In the genomic region with DNA sequence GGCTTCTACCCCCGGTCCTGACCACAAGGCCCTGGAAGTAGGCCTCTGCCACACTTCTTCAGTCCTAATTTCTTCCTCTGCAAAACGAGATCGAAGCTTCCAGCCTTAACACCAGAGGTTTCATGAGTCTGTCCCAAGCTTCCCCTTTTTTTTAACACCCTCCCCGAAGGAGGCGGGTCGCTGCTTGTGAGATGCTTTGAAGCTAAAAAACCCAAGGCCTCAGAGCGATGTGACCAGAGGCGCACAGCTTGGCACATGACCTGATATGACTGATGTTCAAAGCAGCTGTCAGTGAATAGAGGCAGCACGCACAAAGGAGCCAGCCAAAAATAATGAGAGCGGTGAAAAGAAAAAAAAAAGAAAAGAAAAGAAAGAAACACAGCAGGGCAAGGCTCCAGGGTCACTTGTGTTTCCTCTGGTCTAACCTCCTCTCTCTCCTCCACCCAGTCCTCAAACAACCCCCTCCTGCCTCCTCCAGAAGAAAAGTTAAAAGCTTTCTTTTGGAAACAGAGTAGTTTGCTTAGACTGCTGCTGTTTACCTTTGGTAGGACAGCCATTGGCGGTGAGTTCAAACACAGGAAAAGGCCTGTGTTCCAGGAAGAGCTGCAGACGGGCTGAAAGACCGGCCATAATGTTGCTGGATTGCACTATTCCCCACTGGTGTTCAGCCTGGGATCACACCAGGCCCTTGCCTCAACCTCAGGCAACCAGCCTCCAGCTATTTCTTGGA, we compare ENCODE assay signal across 14 cellular contexts. TPM values are rescaled to one million over a fixed set of nuclear protein-coding genes. Genes with fewer than 3 reads are reported as not detected.
A peak's percentile ranks its signal among the peaks of the same experiment; 100 is the strongest.
DNase-seq lines count a peak whose midpoint lies in the region; ATAC-seq and TF ChIP-seq lines count a peak whose summit lies in the region.
"Had no signal": no experiment of that assay in that cellular context is flagged by ENCODE, and none has a peak within 500 bp of the region (broad histone marks: within the 10 kb centered on the region; RNA-seq: fewer than 3 reads in every experiment).

No MANE protein-coding gene starts in this region.

- peak overlapping the region in 1 of 3 donors; percentile 45 for H3K9ac ChIP-seq in skeletal muscle tissue (ENCODE audit: low read depth in 1 of 3, low read length in 3 of 3)
- H3K9ac ChIP-seq: SK-N-SH had no signal

- H3K27me3 ChIP-seq in ascending aorta (no peaks in the 10 kb centered on the region), skeletal muscle tissue (ENCODE audit: control insufficient read depth in 3 of 3, insufficient read depth in 3 of 3, low read length in 3 of 3) (no peaks in the 10 kb centered on the region)
- H3K27me3 ChIP-seq: neutrophil had no signal

- H3K4me1 ChIP-seq in ascending aorta (peaks cover 0 to 13% of the 10 kb centered on the region in 2 donors), skeletal muscle tissue (ENCODE audit: control insufficient read depth in 3 of 3, insufficient read depth in 3 of 3, low read length in 3 of 3) (peaks cover 11 to 15% (median 14%) of the 10 kb centered on the region in 3 donors)

- ATAC-seq in GM18511 (IDR thresholded peaks at IDR 0.05; ENCODE audit: unreplicated experiment), result peak; percentile 51
- no peak for ATAC-seq in GM19035 (IDR thresholded peaks at IDR 0.05; ENCODE audit: unreplicated experiment)
- ATAC-seq: activated T-cell treated with anti-CD3 and anti-CD28 coated beads, Interleukin-2, amount 50 U/mL, for 4 hours had no signal

- peak; percentile 45 to 84 for DNase-seq in ascending aorta (ENCODE audit: low spot score in 2 of 2)
- DNase-seq in hippocampal formation (lab: John Stamatoyannopoulos, UW), result peak; percentile 13 to 14
- no peak for DNase-seq in NCI-H345 treated with DMSO at 0.1 percent for 48 hours (lab: John Stamatoyannopoulos, UW; ENCODE audit: unreplicated experiment)
- no peak for DNase-seq in NAMALWA (ENCODE audit: low spot score)
- no peak for DNase-seq in NCI-H1105 treated with DMSO at 0.1 percent for 48 hours (lab: John Stamatoyannopoulos, UW)
- DNase-seq: activated T-cell treated with anti-CD3 and anti-CD28 coated beads, Interleukin-2, amount 50 U/mL, for 4 hours; Calu3; NCI-H1092; SK-N-SH had no signal

- H3K9me3 ChIP-seq in ascending aorta (no peaks in the 10 kb centered on the region), skeletal muscle tissue (ENCODE audit: control insufficient read depth in 3 of 3, low read length in 3 of 3) (no peaks in the 10 kb centered on the region)
- H3K9me3 ChIP-seq: neutrophil had no signal

- peak overlapping the region; percentile 62 to 73 for H3K27ac ChIP-seq in ascending aorta
- H3K27ac ChIP-seq in skeletal muscle tissue (ENCODE audit: low read depth, low read length), result peak overlapping the region; percentile 57
- H3K27ac ChIP-seq: neutrophil had no signal

- no peak for TF ChIP-seq CTCF in ascending aorta (IDR thresholded peaks at IDR 0.05)

- H3K4me3 ChIP-seq in ascending aorta (no peak overlapping the region), skeletal muscle tissue (ENCODE audit: low read length in 3 of 3) (no peak overlapping the region)

- H3K36me3 ChIP-seq in ascending aorta (no peaks in the 10 kb centered on the region), skeletal muscle tissue (ENCODE audit: control insufficient read depth in 3 of 3, insufficient read depth in 3 of 3, low read length in 3 of 3) (no peaks in the 10 kb centered on the region)
- H3K36me3 ChIP-seq: neutrophil had no signal

- intact Hi-C loops in ascending aorta (cut with DNase I), result loop anchor here (2.0 to 10.0 kb wide), 2 partner anchors 65 to 393 kb away; no protein-coding TSS in a partner anchor

RNA-seq across cellular contexts. Expression of gene ZNF366, which starts 10.9 kb away (rescaled TPM):
- total RNA-seq in ascending aorta, result 7.9 TPM
- total RNA-seq in skeletal muscle tissue, result 1.6 TPM
- total RNA-seq: activated T-cell treated with anti-CD3 and anti-CD28 coated beads, Interleukin-2, amount 50 U/mL, for 4 hours; Calu3; epithelial cell of proximal tubule had no signal

Comparison
In these comparisons a context has a peak if more than half of its experiments do, and no peak if none do; other contexts are left out.
1. DNase-seq: peak in ascending aorta (2 of 2) and hippocampal formation (2 of 2); none in NCI-H345 treated with DMSO at 0.1 percent for 48 hours (single experiment), NAMALWA (single experiment) and NCI-H1105 treated with DMSO at 0.1 percent for 48 hours (single experiment).